1 cellular context compared by ENCODE assay signal in the genomic region with DNA sequence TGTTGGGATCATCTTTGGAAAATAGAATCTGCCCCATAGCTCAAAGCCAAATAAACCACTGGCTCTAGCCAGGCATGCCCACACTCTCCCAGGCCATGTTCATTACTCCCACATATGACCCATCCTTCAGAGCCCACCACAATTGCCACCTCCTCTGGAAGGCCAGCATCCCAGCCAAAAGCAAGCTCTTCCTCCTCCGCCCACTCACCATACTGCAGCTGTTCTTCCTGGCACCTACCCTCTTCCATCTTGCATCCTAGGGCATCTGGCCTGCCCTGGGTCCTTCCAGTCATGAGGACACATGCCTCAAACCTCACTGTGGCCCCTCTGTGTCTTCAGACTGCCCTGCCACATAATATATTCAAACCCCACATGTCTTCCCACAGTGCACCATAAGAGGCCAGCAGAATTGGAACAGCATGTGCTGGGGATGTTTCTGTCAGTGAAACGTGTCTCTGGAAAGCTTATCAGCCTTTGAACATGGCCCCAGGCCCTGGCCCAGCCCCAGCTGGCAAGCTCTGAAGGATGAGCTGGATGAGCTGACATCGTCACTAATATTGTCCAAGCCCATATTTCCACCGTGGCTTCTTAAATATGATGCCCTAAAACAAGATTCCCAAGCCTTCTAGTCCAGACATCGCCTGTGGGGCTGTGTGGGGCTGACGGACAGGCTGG.
TF ChIP-seq lines count a peak whose summit lies in the region.

No MANE protein-coding gene starts in this region.

TF ChIP-seq in SK-N-SH treated with all-trans-retinoic acid at 6 μM for 48 hours, 23 proteins besides CTCF, POLR2A, EP300 and RAD21:
- TF ChIP-seq, protein P1, sequence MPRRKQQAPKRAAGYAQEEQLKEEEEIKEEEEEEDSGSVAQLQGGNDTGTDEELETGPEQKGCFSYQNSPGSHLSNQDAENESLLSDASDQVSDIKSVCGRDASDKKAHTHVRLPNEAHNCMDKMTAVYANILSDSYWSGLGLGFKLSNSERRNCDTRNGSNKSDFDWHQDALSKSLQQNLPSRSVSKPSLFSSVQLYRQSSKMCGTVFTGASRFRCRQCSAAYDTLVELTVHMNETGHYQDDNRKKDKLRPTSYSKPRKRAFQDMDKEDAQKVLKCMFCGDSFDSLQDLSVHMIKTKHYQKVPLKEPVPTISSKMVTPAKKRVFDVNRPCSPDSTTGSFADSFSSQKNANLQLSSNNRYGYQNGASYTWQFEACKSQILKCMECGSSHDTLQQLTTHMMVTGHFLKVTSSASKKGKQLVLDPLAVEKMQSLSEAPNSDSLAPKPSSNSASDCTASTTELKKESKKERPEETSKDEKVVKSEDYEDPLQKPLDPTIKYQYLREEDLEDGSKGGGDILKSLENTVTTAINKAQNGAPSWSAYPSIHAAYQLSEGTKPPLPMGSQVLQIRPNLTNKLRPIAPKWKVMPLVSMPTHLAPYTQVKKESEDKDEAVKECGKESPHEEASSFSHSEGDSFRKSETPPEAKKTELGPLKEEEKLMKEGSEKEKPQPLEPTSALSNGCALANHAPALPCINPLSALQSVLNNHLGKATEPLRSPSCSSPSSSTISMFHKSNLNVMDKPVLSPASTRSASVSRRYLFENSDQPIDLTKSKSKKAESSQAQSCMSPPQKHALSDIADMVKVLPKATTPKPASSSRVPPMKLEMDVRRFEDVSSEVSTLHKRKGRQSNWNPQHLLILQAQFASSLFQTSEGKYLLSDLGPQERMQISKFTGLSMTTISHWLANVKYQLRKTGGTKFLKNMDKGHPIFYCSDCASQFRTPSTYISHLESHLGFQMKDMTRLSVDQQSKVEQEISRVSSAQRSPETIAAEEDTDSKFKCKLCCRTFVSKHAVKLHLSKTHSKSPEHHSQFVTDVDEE (CRISPR knock-in tag; IDR thresholded peaks at IDR 0.05): peak; percentile 69; the same call in 1 of the 2 replicates
- TF ChIP-seq ZNF565 (CRISPR knock-in tag; conservative IDR thresholded peaks at IDR 0.05; ENCODE audit: low read depth): no peak
- no peak for TF ChIP-seq ZNF8 (CRISPR knock-in tag; IDR thresholded peaks at IDR 0.05)
- peak; percentile 77; the same call in 1 of the 2 replicates for TF ChIP-seq TCF4 (CRISPR knock-in tag; IDR thresholded peaks at IDR 0.05; ENCODE audit: borderline replicate concordance)
